22 cellular contexts compared by ENCODE assay signal in genomic region chr4:10017037-10017893, GRCh38.
"Had no signal": no experiment of that assay in that cellular context is flagged by ENCODE, and none has a peak within 500 bp of the region (broad histone marks: within the 10 kb centered on the region; RNA-seq: fewer than 3 reads in every experiment).

No MANE protein-coding gene starts in this region.

- H3K27me3 Mint-ChIP-seq: activated T-cell treated with anti-CD3 and anti-CD28 coated beads, Interleukin-2, amount 50 U/mL, for 24 hours; brain; central memory CD8-positive, alpha-beta T cell; memory B cell had no signal

- H3K9me3 Mint-ChIP-seq: activated naive CD4-positive, alpha-beta T cell treated with anti-CD3 and anti-CD28 coated beads, Interleukin-2, amount 50 U/mL, for 72 hours; activated T-cell treated with anti-CD3 and anti-CD28 coated beads, Interleukin-2, amount 50 U/mL, for 24 hours; central memory CD8-positive, alpha-beta T cell; immature natural killer cell; memory B cell; nephron had no signal

- H3K9me3 ChIP-seq: upper lobe of left lung had no signal

- H3K27ac Mint-ChIP-seq: memory B cell had no signal

- H3K36me3 Mint-ChIP-seq: brain, memory B cell had no signal

- H3K36me3 ChIP-seq: upper lobe of left lung had no signal

- H3K27me3 ChIP-seq: upper lobe of left lung had no signal

- H3K4me3 ChIP-seq: coronary artery, upper lobe of left lung had no signal

- ATAC-seq: activated naive CD4-positive, alpha-beta T cell treated with anti-CD3 and anti-CD28 coated beads, Interleukin-2, amount 50 U/mL, for 72 hours; left cardiac atrium had no signal

- H3K27ac ChIP-seq: coronary artery had no signal

- DNase-seq: activated CD4-positive, alpha-beta T cell treated with anti-CD3 and anti-CD28 coated beads for 1 hour; activated CD4-positive, alpha-beta T cell treated with anti-CD3 and anti-CD28 coated beads, Interleukin-2, amount 50 U/mL, for 48 hours; activated effector memory CD4-positive, alpha-beta T cell treated with Interleukin-2 at 50 U/mL for 16 hours; activated T-cell treated with anti-CD3 and anti-CD28 coated beads, Interleukin-2, amount 50 U/mL, for 24 hours; amygdala; effector CD8-positive, alpha-beta T cell; foreskin melanocyte; immature natural killer cell; left cardiac atrium; nucleus accumbens; posterior cingulate gyrus; stimulated activated CD4-positive, alpha-beta T cell treated with anti-CD3 and anti-CD28 coated beads, Interleukin-15, amount 100 ng/mL, for 24 hours; stimulated activated CD4-positive, alpha-beta T cell treated with anti-CD3 and anti-CD28 coated beads, Interleukin-4, amount 100 ng/mL, for 1 hour; stimulated activated naive CD4-positive, alpha-beta T cell treated with Interleukin-2 at 50 U/mL for 16 hours; T1000; upper lobe of left lung had no signal

- H3K4me3 Mint-ChIP-seq: activated T-cell treated with anti-CD3 and anti-CD28 coated beads, Interleukin-2, amount 50 U/mL, for 24 hours had no signal
